Comparison of ENCODE assay signal across 8 cellular contexts in genomic region chr2:41869542-41870256, GRCh38.
DNase-seq lines count a peak whose midpoint lies in the region; ATAC-seq and TF ChIP-seq lines count a peak whose summit lies in the region.

No MANE protein-coding gene starts in this region.

- WGBS in right cardiac atrium, result 31% methylated on average over 3 of the region's 3 CpGs

- peaks cover 0 to 4% (median 0%) of the 10 kb centered on the region in 11 experiments; a peak in 1 of 22 replicates for H4K20me1 ChIP-seq in BLaER1 treated with 17β-estradiol and CSF1 and Interleukin-3, amounts not matched to agents 10 nM and 100 nM
- H4K20me1 ChIP-seq in Karpas-422 (ENCODE audit: insufficient read depth, low read depth, low read length), result no peaks in the 10 kb centered on the region

- H3K9me3 Mint-ChIP-seq in T-helper 2 cell treated with Interferon-gamma antibody and Interleukin-4, amounts not matched to agents 5 μg/mL and 100 μg/mL, for 36 hours, result no peaks in the 10 kb centered on the region

- DNase-seq in GM19238 (ENCODE audit: insufficient read length, low spot score), result peak; percentile 44
- DNase-seq in Karpas-422, result peak; percentile 88
- DNase-seq in T-helper 2 cell treated with Interferon-gamma antibody and Interleukin-4, amounts not matched to agents 5 μg/mL and 100 μg/mL, for 36 hours (ENCODE audit: low spot score), result peak; percentile 31
- DNase-seq in amygdala (lab: John Stamatoyannopoulos, UW), result peak in 51 of 56 donors; percentile 6 to 85 (median 53)
- DNase-seq in right cardiac atrium, result peak; percentile 83 to 92 (median 92)
- DNase-seq in gastrocnemius medialis, result peak; percentile 42 to 74

- no peaks in the 10 kb centered on the region for H3K9me3 ChIP-seq in BLaER1 treated with 17β-estradiol and CSF1 and Interleukin-3, amounts not matched to agents 10 nM and 100 nM (replicated peaks in 1 of 11)
- H3K9me3 ChIP-seq in Karpas-422 (ENCODE audit: low read length) (no peaks in the 10 kb centered on the region), right cardiac atrium (ENCODE audit: control insufficient read depth, low read length) (no peaks in the 10 kb centered on the region), gastrocnemius medialis (no peaks in the 10 kb centered on the region)

- H3K36me3 ChIP-seq in BLaER1 treated with 17β-estradiol and CSF1 and Interleukin-3, amounts not matched to agents 10 nM and 100 nM, result no peaks in the 10 kb centered on the region
- H3K36me3 ChIP-seq in Karpas-422 (ENCODE audit: insufficient read depth, low read length), result no peaks in the 10 kb centered on the region
- H3K36me3 ChIP-seq in gastrocnemius medialis, result no peaks in the 10 kb centered on the region

- H3K27ac ChIP-seq in BLaER1 treated with 17β-estradiol and CSF1 and Interleukin-3, amounts not matched to agents 10 nM and 100 nM, result no peak overlapping the region
- H3K27ac ChIP-seq in Karpas-422 (ENCODE audit: low read length) (no peak overlapping the region), right cardiac atrium (ENCODE audit: low read length) (no peak overlapping the region), gastrocnemius medialis (peak overlapping the region; percentile 69 to 76 (median 74))

- no peaks in the 10 kb centered on the region for H3K36me3 Mint-ChIP-seq in T-helper 2 cell treated with Interferon-gamma antibody and Interleukin-4, amounts not matched to agents 5 μg/mL and 100 μg/mL, for 36 hours (ENCODE audit: low read depth)

- peaks cover 6% of the 10 kb centered on the region for H3K27me3 Mint-ChIP-seq in T-helper 2 cell treated with Interferon-gamma antibody and Interleukin-4, amounts not matched to agents 5 μg/mL and 100 μg/mL, for 36 hours (ENCODE audit: low read depth)

- no peaks in the 10 kb centered on the region for H3K79me2 ChIP-seq in Karpas-422 (ENCODE audit: low read length)

- no peak for TF ChIP-seq POLR2A in gastrocnemius medialis (IDR thresholded peaks at IDR 0.05)

- H3K4me3 Mint-ChIP-seq in T-helper 2 cell treated with Interferon-gamma antibody and Interleukin-4, amounts not matched to agents 5 μg/mL and 100 μg/mL, for 36 hours, result no peak overlapping the region

- H3K4me2 ChIP-seq in BLaER1 treated with 17β-estradiol and CSF1 and Interleukin-3, amounts not matched to agents 10 nM and 100 nM, result peak overlapping the region in 8 of 11 experiments; percentile 24 to 79 (median 42); a peak in 13 of 22 replicates
- H3K4me2 ChIP-seq in Karpas-422 (ENCODE audit: low read depth, low read length, poor library complexity, severe bottlenecking), result no peak overlapping the region

- H2AFZ ChIP-seq in Karpas-422 (ENCODE audit: low read length), result no peak overlapping the region

- TF ChIP-seq CTCF in gastrocnemius medialis (IDR thresholded peaks at IDR 0.05 in 4 of 5, conservative IDR thresholded peaks at IDR 0.05 in 1 of 5), result peak; percentile 81 to 95 (median 91)

- peak; percentile 87 to 90 for ATAC-seq in right cardiac atrium
- peak; percentile 81 to 90 for ATAC-seq in gastrocnemius medialis
- no peak for ATAC-seq in HG03432 (IDR thresholded peaks at IDR 0.05; ENCODE audit: unreplicated experiment)

- no peaks in the 10 kb centered on the region for H3K27me3 ChIP-seq in BLaER1 treated with 17β-estradiol and CSF1 and Interleukin-3, amounts not matched to agents 10 nM and 100 nM
- no peaks in the 10 kb centered on the region for H3K27me3 ChIP-seq in Karpas-422 (ENCODE audit: low read length)
- no peaks in the 10 kb centered on the region for H3K27me3 ChIP-seq in right cardiac atrium (ENCODE audit: control insufficient read depth, insufficient read depth)
- no peaks in the 10 kb centered on the region for H3K27me3 ChIP-seq in gastrocnemius medialis

- intact Hi-C loops in right cardiac atrium (cut with DNase I) (loop anchor here (2.0 to 10.0 kb wide), 5 partner anchors 65 to 218 kb away; no protein-coding TSS in a partner anchor), gastrocnemius medialis (cut with DNase I; ENCODE audit: low total_unique reads) (loop anchor here (1.0 to 2.0 kb wide), 3 partner anchors 29 to 217 kb away; no protein-coding TSS in a partner anchor)

- H3K9me2 ChIP-seq in Karpas-422 (replicated peaks; ENCODE audit: insufficient read depth, low read length), result no peaks in the 10 kb centered on the region

- in situ Hi-C loops in gastrocnemius medialis (cut with MboI; ENCODE audit: low sequenced_read_pairs in 4 of 4), result loop anchor here (5.0 to 25.0 kb wide), 3 partner anchors 213 to 493 kb away; partner anchors contain the start of gene COX7A2L (in 3 of the 4)

- no peak overlapping the region for H3K4me3 ChIP-seq in BLaER1 treated with 17β-estradiol and CSF1 and Interleukin-3, amounts not matched to agents 10 nM and 100 nM
- H3K4me3 ChIP-seq in Karpas-422 (ENCODE audit: low read length), result no peak overlapping the region
- no peak overlapping the region for H3K4me3 ChIP-seq in right cardiac atrium (ENCODE audit: low read length)
- no peak overlapping the region for H3K4me3 ChIP-seq in gastrocnemius medialis

- no peak overlapping the region for H3K27ac Mint-ChIP-seq in T-helper 2 cell treated with Interferon-gamma antibody and Interleukin-4, amounts not matched to agents 5 μg/mL and 100 μg/mL, for 36 hours

- peaks cover 9 to 43% (median 36%) of the 10 kb centered on the region in 10 experiments; a peak in 19 of 20 replicates for H3K4me1 ChIP-seq in BLaER1 treated with 17β-estradiol and CSF1 and Interleukin-3, amounts not matched to agents 10 nM and 100 nM
- no peaks in the 10 kb centered on the region for H3K4me1 ChIP-seq in Karpas-422 (ENCODE audit: low read length)
- no peaks in the 10 kb centered on the region for H3K4me1 ChIP-seq in right cardiac atrium (ENCODE audit: control insufficient read depth, insufficient read depth, low read length)
- H3K4me1 ChIP-seq in gastrocnemius medialis, result peaks cover 11 to 16% of the 10 kb centered on the region in 2 donors

- 0 out of 22 replicates have a peak overlapping the region, but pooled peaks of 2 of the 11 experiments have one; percentile 6 to 25 for H3K9ac ChIP-seq in BLaER1 treated with 17β-estradiol and CSF1 and Interleukin-3, amounts not matched to agents 10 nM and 100 nM
- no peak overlapping the region for H3K9ac ChIP-seq in Karpas-422 (ENCODE audit: low read length)

- no peaks in the 10 kb centered on the region for H3K4me1 Mint-ChIP-seq in T-helper 2 cell treated with Interferon-gamma antibody and Interleukin-4, amounts not matched to agents 5 μg/mL and 100 μg/mL, for 36 hours (ENCODE audit: low read depth)

Comparison
In these comparisons a context has a peak if more than half of its experiments do, and no peak if none do; other contexts are left out.
1. H3K27ac ChIP-seq: peak in gastrocnemius medialis (4 of 4); none in BLaER1 treated with 17β-estradiol and CSF1 and Interleukin-3, amounts not matched to agents 10 nM and 100 nM (0 of 11), Karpas-422 (single experiment) and right cardiac atrium (single experiment).
2. DNase-seq: peak in every context shown above with its lines; median percentile 92 in right cardiac atrium; 88 in Karpas-422; 58 in gastrocnemius medialis; 53 in amygdala; 44 in GM19238; 31 in T-helper 2 cell treated with Interferon-gamma antibody and Interleukin-4, amounts not matched to agents 5 μg/mL and 100 μg/mL, for 36 hours.